19 cellular contexts compared by ENCODE assay signal in the genomic region with DNA sequence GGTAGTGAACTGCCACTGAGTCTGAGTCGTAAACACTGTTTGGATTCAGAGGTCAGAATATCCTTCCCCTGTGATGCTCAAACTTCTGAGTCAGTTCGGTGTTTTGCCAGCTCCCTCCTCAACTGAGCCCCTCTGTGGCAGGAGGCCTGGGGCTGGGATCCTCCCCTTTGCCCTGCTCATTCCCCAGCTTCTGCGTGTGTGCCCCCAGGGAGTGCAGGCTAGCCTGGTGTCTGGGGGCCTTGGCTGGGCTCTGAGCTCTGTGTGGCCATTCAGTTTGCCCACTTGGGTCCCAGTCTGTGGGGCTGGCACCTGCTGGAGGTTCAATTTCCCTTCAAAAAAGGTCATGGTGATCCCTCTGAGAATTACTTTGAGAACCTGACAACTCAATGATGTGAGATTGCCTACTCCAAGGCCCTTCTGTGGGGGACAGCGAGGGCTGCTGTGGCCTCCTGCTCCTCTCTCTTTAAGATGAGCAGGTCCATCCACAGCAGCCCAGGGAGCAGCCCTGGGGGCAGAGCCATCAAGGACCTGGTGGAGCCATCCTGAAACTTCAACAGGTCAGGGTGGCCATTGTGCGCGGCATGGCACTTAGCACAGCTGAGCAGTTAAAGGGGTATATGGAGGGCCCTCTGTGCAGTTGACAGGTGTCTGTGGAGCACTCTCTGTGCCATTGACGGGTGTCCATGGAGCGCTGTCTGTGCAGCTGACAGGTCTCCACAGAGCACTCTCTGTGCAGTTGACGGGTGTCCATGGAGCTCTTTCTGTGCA.
DNase-seq lines count a peak whose midpoint lies in the region; ATAC-seq and TF ChIP-seq lines count a peak whose summit lies in the region.
"Had no signal": no experiment of that assay in that cellular context is flagged by ENCODE, and none has a peak within 500 bp of the region (broad histone marks: within the 10 kb centered on the region; RNA-seq: fewer than 3 reads in every experiment).

No MANE protein-coding gene starts in this region.

- H2AFZ ChIP-seq in osteoblast (ENCODE audit: low read length) = no peak overlapping the region

- no peak overlapping the region for H3K4me2 ChIP-seq in osteoblast (ENCODE audit: insufficient read depth, low read length)
- H3K4me2 ChIP-seq: BLaER1 had no signal

- no peaks in the 10 kb centered on the region for H3K9me3 ChIP-seq in osteoblast (ENCODE audit: low read depth, low read length)

- H3K36me3 ChIP-seq in H7 (replicated peaks; ENCODE audit: control insufficient read depth, insufficient read depth, low read length) (no peaks in the 10 kb centered on the region), osteoblast (ENCODE audit: insufficient read depth, low read length) (no peaks in the 10 kb centered on the region)

- no peak for ATAC-seq in HG02981 (IDR thresholded peaks at IDR 0.05; ENCODE audit: unreplicated experiment)

- DNase-seq in NCI-H1417 (lab: John Stamatoyannopoulos, UW) (peak in 2 of 3 experiments; percentile 11 to 56), NCI-H1417 treated with DMSO at 0.1 percent for 48 hours (lab: John Stamatoyannopoulos, UW) (no peak), H7 (peak; percentile 7), chondrocyte (ENCODE audit: low spot score) (peak; percentile 49), osteoblast (ENCODE audit: insufficient read length, low spot score, missing footprints) (peak; percentile 68), activated gamma-delta T cell treated with Interleukin-2 at 50 U/mL for 16 hours (no peak), amniotic stem cell (lab: John Stamatoyannopoulos, UW) (no peak)
- DNase-seq: 8988T; CD8-positive, alpha-beta memory T cell; DMS 273 treated with DMSO at 0.1 percent for 48 hours; EL; NCI-H146; NCI-H2081 treated with DMSO at 0.1 percent for 48 hours; NCI-H2227 treated with DMSO at 0.1 percent for 48 hours; NCI-H69; SHP77 treated with DMSO at 0.1 percent for 48 hours had no signal

- H3K27me3 ChIP-seq in H7 (ENCODE audit: control insufficient read depth, insufficient read depth, low read length) (no peaks in the 10 kb centered on the region), osteoblast (ENCODE audit: insufficient read depth, low read length) (no peaks in the 10 kb centered on the region)
- H3K27me3 ChIP-seq: BLaER1 had no signal

- no peaks in the 10 kb centered on the region for H3K4me1 Mint-ChIP-seq in chondrocyte (ENCODE audit: low read depth)
- H3K4me1 Mint-ChIP-seq: CD8-positive, alpha-beta memory T cell; IgD-negative memory B cell had no signal

- H3K27ac ChIP-seq in osteoblast (ENCODE audit: low read depth, low read length) = no peak overlapping the region
- H3K27ac ChIP-seq: BLaER1 had no signal

- H3K27me3 Mint-ChIP-seq in chondrocyte (ENCODE audit: low read depth) = peaks cover 35% of the 10 kb centered on the region
- H3K27me3 Mint-ChIP-seq: IgD-negative memory B cell had no signal

- H3K4me1 ChIP-seq in osteoblast (ENCODE audit: insufficient read depth, low read length) = no peaks in the 10 kb centered on the region

- H3K79me2 ChIP-seq in osteoblast (ENCODE audit: insufficient read depth, low read length) = no peaks in the 10 kb centered on the region

- H4K20me1 ChIP-seq in osteoblast (ENCODE audit: insufficient read depth, low read length) = no peaks in the 10 kb centered on the region

- no peaks in the 10 kb centered on the region for H3K9me3 Mint-ChIP-seq in chondrocyte (ENCODE audit: low read depth)

- no peaks in the 10 kb centered on the region for H3K36me3 Mint-ChIP-seq in chondrocyte (ENCODE audit: low read depth)
- H3K36me3 Mint-ChIP-seq: CD8-positive, alpha-beta memory T cell had no signal

- no peak for TF ChIP-seq CTCF in chondrocyte (IDR thresholded peaks at IDR 0.05)
- TF ChIP-seq CTCF in osteoblast (IDR thresholded peaks at IDR 0.05; ENCODE audit: extremely low read depth, low read depth, low read length) = no peak

- H3K27ac Mint-ChIP-seq in chondrocyte (ENCODE audit: unreplicated experiment) = no peak overlapping the region

- H3K4me3 Mint-ChIP-seq in chondrocyte (ENCODE audit: unreplicated experiment) = no peak overlapping the region
- H3K4me3 Mint-ChIP-seq: CD8-positive, alpha-beta memory T cell; IgD-negative memory B cell had no signal

- H3K4me3 ChIP-seq in H7 (ENCODE audit: insufficient read depth, low read depth, low read length) (no peak overlapping the region), osteoblast (ENCODE audit: insufficient read depth, low read length) (no peak overlapping the region)
- H3K4me3 ChIP-seq: BLaER1 had no signal

Comparison
In these comparisons a context has a peak if more than half of its experiments do, and no peak if none do; other contexts are left out.
1. DNase-seq: peak in NCI-H1417 (2 of 3), H7 (single experiment), chondrocyte (single experiment) and osteoblast (single experiment); none in NCI-H1417 treated with DMSO at 0.1 percent for 48 hours (single experiment), activated gamma-delta T cell treated with Interleukin-2 at 50 U/mL for 16 hours (single experiment) and amniotic stem cell (single experiment).